ENCODE assay signal across 14 cellular contexts in genomic region chr1:167165948-167166702, GRCh38. TPM values are rescaled to one million over a fixed set of nuclear protein-coding genes. Genes with fewer than 3 reads are reported as not detected.
DNase-seq lines count a peak whose midpoint lies in the region; ATAC-seq and TF ChIP-seq lines count a peak whose summit lies in the region.
"Had no signal": no experiment of that assay in that cellular context is flagged by ENCODE, and none has a peak within 500 bp of the region (broad histone marks: within the 10 kb centered on the region; RNA-seq: fewer than 3 reads in every experiment).

No MANE protein-coding gene starts in this region.

- POLR2A ChIA-PET in naive thymus-derived CD4-positive, alpha-beta T cell (lab: Charles Lee): no interaction called here

- H3K27ac ChIP-seq in H9 (ENCODE audit: insufficient read length, low read depth, low read length) (peak overlapping the region; percentile 82), prostate gland (peak overlapping the region in 1 of 2 donors; percentile 59)
- H3K27ac ChIP-seq in naive thymus-derived CD4-positive, alpha-beta T cell (ENCODE audit: low read depth, low read length): no peak overlapping the region
- H3K27ac ChIP-seq: KMS-11, skin epidermis had no signal

- H3K27me3 ChIP-seq in H9 (ENCODE audit: insufficient read depth, low read length) (no peaks in the 10 kb centered on the region), prostate gland (replicated peaks; ENCODE audit: insufficient read depth) (no peaks in the 10 kb centered on the region)
- no peaks in the 10 kb centered on the region for H3K27me3 ChIP-seq in naive thymus-derived CD4-positive, alpha-beta T cell (ENCODE audit: control insufficient read depth in 2 of 2, insufficient read depth in 2 of 2, low read length in 2 of 2)

- peaks cover 0 to 7% (median 4%) of the 10 kb centered on the region in 3 experiments; a peak in 2 of 7 replicates for H3K36me3 Mint-ChIP-seq in H9 (ENCODE audit: insufficient read depth in 1 of 3, low read depth in 3 of 3)
- no peaks in the 10 kb centered on the region for H3K36me3 Mint-ChIP-seq in activated naive CD4-positive, alpha-beta T cell treated with anti-CD3 and anti-CD28 coated beads, Interleukin-2, amount 10 ng/mL, durations not matched to agents 7 days and 5 days
- H3K36me3 Mint-ChIP-seq in naive thymus-derived CD4-positive, alpha-beta T cell: peaks cover 0 to 8% (median 0%) of the 10 kb centered on the region in 5 donors
- H3K36me3 Mint-ChIP-seq: activated CD8-positive, alpha-beta memory T cell treated with anti-CD3 and anti-CD28 coated beads, Interleukin-2, amount 10 ng/mL, durations not matched to agents 7 days and 5 days had no signal

- no peaks in the 10 kb centered on the region for H3K79me2 ChIP-seq in H9 (ENCODE audit: insufficient read depth, low read length)

- no peak overlapping the region; the same call in 1 of the 2 replicates for H3K4ac ChIP-seq in H9 (ENCODE audit: low read depth, low read length)

- H3K4me1 ChIP-seq in H9 (ENCODE audit: insufficient read depth, low read length) (peaks cover 11% of the 10 kb centered on the region; the same call in 1 of the 2 replicates), prostate gland (replicated peaks) (peaks cover 12% of the 10 kb centered on the region)
- H3K4me1 ChIP-seq in naive thymus-derived CD4-positive, alpha-beta T cell (ENCODE audit: control insufficient read depth in 2 of 2, insufficient read depth in 2 of 2, low read length in 2 of 2): peaks cover 0 to 8% of the 10 kb centered on the region in 2 donors

- DNase-seq in H9: peak; percentile 89
- DNase-seq in NCI-H526 treated with DMSO at 0.1 percent for 48 hours (lab: John Stamatoyannopoulos, UW): peak; percentile 25
- DNase-seq in iPS DF 19.7 (ENCODE audit: low read depth, low spot score): peak; percentile 90
- peak; percentile 29 for DNase-seq in prostate gland (ENCODE audit: low spot score)
- no peak for DNase-seq in activated naive CD4-positive, alpha-beta T cell treated with anti-CD3 and anti-CD28 coated beads, Interleukin-2, amount 10 ng/mL, durations not matched to agents 7 days and 5 days
- no peak for DNase-seq in naive thymus-derived CD4-positive, alpha-beta T cell
- no peak for DNase-seq in activated CD4-positive, alpha-beta T cell treated with anti-CD3 and anti-CD28 coated beads, Interleukin-2, amount 50 U/mL, for 1 hour
- DNase-seq: activated CD8-positive, alpha-beta memory T cell treated with anti-CD3 and anti-CD28 coated beads, Interleukin-2, amount 10 ng/mL, durations not matched to agents 7 days and 5 days; anterior cingulate cortex; Calu3; mammary epithelial cell had no signal

- H3K27ac Mint-ChIP-seq in H9: peak overlapping the region; percentile 91 to 96 (median 94)
- no peak overlapping the region for H3K27ac Mint-ChIP-seq in activated naive CD4-positive, alpha-beta T cell treated with anti-CD3 and anti-CD28 coated beads, Interleukin-2, amount 10 ng/mL, durations not matched to agents 7 days and 5 days
- H3K27ac Mint-ChIP-seq in naive thymus-derived CD4-positive, alpha-beta T cell: no peak overlapping the region
- H3K27ac Mint-ChIP-seq: activated CD8-positive, alpha-beta memory T cell treated with anti-CD3 and anti-CD28 coated beads, Interleukin-2, amount 10 ng/mL, durations not matched to agents 7 days and 5 days had no signal

- no peak overlapping the region for H4K8ac ChIP-seq in H9 (replicated peaks; ENCODE audit: insufficient read length, low read depth, low read length)

- no peak for TF ChIP-seq POLR2A in prostate gland (IDR thresholded peaks at IDR 0.05)

- H2AK5ac ChIP-seq in H9 (ENCODE audit: insufficient read length, low read length): no peak overlapping the region

- H3K14ac ChIP-seq in H9 (ENCODE audit: insufficient read depth, low read length): peak overlapping the region; percentile 33

- ATAC-seq in HG03520 (IDR thresholded peaks at IDR 0.05; ENCODE audit: unreplicated experiment): no peak
- no peak for ATAC-seq in naive thymus-derived CD4-positive, alpha-beta T cell
- ATAC-seq: activated CD8-positive, alpha-beta memory T cell treated with anti-CD3 and anti-CD28 coated beads, Interleukin-2, amount 10 ng/mL, durations not matched to agents 7 days and 5 days had no signal

- H4K20me1 ChIP-seq in H9 (ENCODE audit: control insufficient read depth, insufficient read depth, insufficient read length): no peaks in the 10 kb centered on the region

- no peaks in the 10 kb centered on the region for H3K36me3 ChIP-seq in prostate gland
- H3K36me3 ChIP-seq in naive thymus-derived CD4-positive, alpha-beta T cell (ENCODE audit: control insufficient read depth in 2 of 3, insufficient read depth in 3 of 3, low read length in 3 of 3): no peaks in the 10 kb centered on the region

- peaks cover 59 to 63% of the 10 kb centered on the region in 2 experiments for H3K4me1 Mint-ChIP-seq in H9
- H3K4me1 Mint-ChIP-seq in activated naive CD4-positive, alpha-beta T cell treated with anti-CD3 and anti-CD28 coated beads, Interleukin-2, amount 10 ng/mL, durations not matched to agents 7 days and 5 days: peaks cover 8% of the 10 kb centered on the region
- H3K4me1 Mint-ChIP-seq in naive thymus-derived CD4-positive, alpha-beta T cell: peaks cover 5 to 21% (median 17%) of the 10 kb centered on the region in 7 donors

- H3K4me2 ChIP-seq in H9 (ENCODE audit: insufficient read depth, insufficient read length, low read length): peak overlapping the region; percentile 35
- H3K4me2 ChIP-seq: KMS-11 had no signal

- H3K27me3 Mint-ChIP-seq in H9 (ENCODE audit: low read depth): peaks cover 2% of the 10 kb centered on the region; the same call in 1 of the 2 replicates
- peaks cover 45% of the 10 kb centered on the region for H3K27me3 Mint-ChIP-seq in activated naive CD4-positive, alpha-beta T cell treated with anti-CD3 and anti-CD28 coated beads, Interleukin-2, amount 10 ng/mL, durations not matched to agents 7 days and 5 days
- H3K27me3 Mint-ChIP-seq in naive thymus-derived CD4-positive, alpha-beta T cell: peaks cover 15 to 46% (median 23%) of the 10 kb centered on the region in 5 donors

- peak overlapping the region; percentile 55 for H3K18ac ChIP-seq in H9 (ENCODE audit: insufficient read length, low read depth, low read length)

- H3K56ac ChIP-seq in H9 (ENCODE audit: insufficient read length, low read depth, low read length): no peak overlapping the region

- H3K79me1 ChIP-seq in H9 (ENCODE audit: insufficient read depth, low read depth, low read length, poor library complexity, severe bottlenecking): no peaks in the 10 kb centered on the region

- intact Hi-C loops in prostate gland (cut with DNase I): no loop called here
- intact Hi-C loops in naive thymus-derived CD4-positive, alpha-beta T cell (cut with micrococcal nuclease): no loop called here

- H2BK15ac ChIP-seq in H9 (ENCODE audit: low read depth, low read length): no peak overlapping the region; the same call in 1 of the 2 replicates

- H2BK12ac ChIP-seq in H9 (ENCODE audit: insufficient read length, low read depth, low read length): no peak overlapping the region

- CTCF ChIA-PET in activated naive CD4-positive, alpha-beta T cell treated with anti-CD3 and anti-CD28 coated beads, Interleukin-2, amount 10 ng/mL, durations not matched to agents 7 days and 5 days (lab: Charles Lee): no interaction called here
- CTCF ChIA-PET in naive thymus-derived CD4-positive, alpha-beta T cell (lab: Charles Lee): no interaction called here

- peak overlapping the region; percentile 75 for H4K91ac ChIP-seq in H9 (ENCODE audit: insufficient read length, low read depth, low read length)

- H2BK20ac ChIP-seq in H9 (ENCODE audit: low read depth, low read length, poor library complexity, severe bottlenecking): peak overlapping the region; percentile 98

- H3K23ac ChIP-seq in H9 (ENCODE audit: insufficient read length, low read depth, low read length): no peak overlapping the region

- TF ChIP-seq CTCF in H9 (conservative IDR thresholded peaks at IDR 0.05) (no peak), prostate gland (IDR thresholded peaks at IDR 0.05) (no peak)

- no peak overlapping the region for H3K4me3 ChIP-seq in prostate gland
- no peak overlapping the region for H3K4me3 ChIP-seq in naive thymus-derived CD4-positive, alpha-beta T cell (ENCODE audit: low read length)
- H3K4me3 ChIP-seq: skin epidermis had no signal

- H3K4me3 Mint-ChIP-seq in H9: peak overlapping the region; percentile 1 to 68; a peak in 4 of 5 replicates
- H3K4me3 Mint-ChIP-seq in activated naive CD4-positive, alpha-beta T cell treated with anti-CD3 and anti-CD28 coated beads, Interleukin-2, amount 10 ng/mL, durations not matched to agents 7 days and 5 days: no peak overlapping the region
- H3K4me3 Mint-ChIP-seq in naive thymus-derived CD4-positive, alpha-beta T cell: no peak overlapping the region
- H3K4me3 Mint-ChIP-seq: activated CD8-positive, alpha-beta memory T cell treated with anti-CD3 and anti-CD28 coated beads, Interleukin-2, amount 10 ng/mL, durations not matched to agents 7 days and 5 days had no signal

- no peaks in the 10 kb centered on the region for H3K9me3 ChIP-seq in H9 (ENCODE audit: control insufficient read depth, low read depth, low read length)
- no peaks in the 10 kb centered on the region for H3K9me3 ChIP-seq in prostate gland
- H3K9me3 ChIP-seq in naive thymus-derived CD4-positive, alpha-beta T cell (ENCODE audit: control insufficient read depth in 2 of 3, low read length in 3 of 3): peaks cover 0 to 5% (median 0%) of the 10 kb centered on the region in 3 experiments

- no peak overlapping the region for H2BK120ac ChIP-seq in H9 (ENCODE audit: low read depth, low read length, poor library complexity, severe bottlenecking)

- H2BK5ac ChIP-seq in H9 (ENCODE audit: insufficient read length, low read length): peak overlapping the region; percentile 12

- H3T11ph ChIP-seq in H9 (ENCODE audit: low read length): no peak overlapping the region

- no peaks in the 10 kb centered on the region for H3K9me3 Mint-ChIP-seq in H9
- no peaks in the 10 kb centered on the region for H3K9me3 Mint-ChIP-seq in activated naive CD4-positive, alpha-beta T cell treated with anti-CD3 and anti-CD28 coated beads, Interleukin-2, amount 10 ng/mL, durations not matched to agents 7 days and 5 days
- H3K9me3 Mint-ChIP-seq in naive thymus-derived CD4-positive, alpha-beta T cell: peaks cover 0 to 9% (median 0%) of the 10 kb centered on the region in 11 donors

- H3K9ac ChIP-seq in H9 (ENCODE audit: extremely low read depth, insufficient read length, low read length): no peak overlapping the region
- H3K9ac ChIP-seq: KMS-11 had no signal

- H2AFZ ChIP-seq in H9 (ENCODE audit: low read length): peak overlapping the region; percentile 86

- no peaks in the 10 kb centered on the region for H3K23me2 ChIP-seq in H9 (ENCODE audit: insufficient read length, low read depth, low read length, poor library complexity, severe bottlenecking)

- H4K5ac ChIP-seq in H9 (ENCODE audit: insufficient read length, low read depth, low read length): peak overlapping the region; percentile 25

- no CpG with 5 or more reads among the region's 14 CpGs for WGBS in H9 (ENCODE audit: extremely low coverage, insufficient read length, low lambda C conversion rate)
- 11% methylated on average over 14 of the region's 14 CpGs for WGBS in prostate gland

RNA-seq across cellular contexts. Expression of gene POU2F1, which starts 54.6 kb away (rescaled TPM):
- total RNA-seq in H9 (2021): 54.8 and 62.5 TPM in 2 replicates
- 10 to 100 TPM; 10.9 to 26.6 TPM for total RNA-seq in prostate gland
- total RNA-seq in naive thymus-derived CD4-positive, alpha-beta T cell: 10 to 100 TPM; 20.6 to 36.6 (median 23.3) TPM
- 10 to 100 TPM in 1 of 2 donors, 1 to 10 TPM in 1; 9.1 to 13.4 TPM for polyA plus RNA-seq in naive thymus-derived CD4-positive, alpha-beta T cell

Comparison
In these comparisons a context has a peak if more than half of its experiments do, and no peak if none do; other contexts are left out.
1. DNase-seq: peak in H9 (single experiment), NCI-H526 treated with DMSO at 0.1 percent for 48 hours (single experiment), iPS DF 19.7 (single experiment) and prostate gland (single experiment); none in activated naive CD4-positive, alpha-beta T cell treated with anti-CD3 and anti-CD28 coated beads, Interleukin-2, amount 10 ng/mL, durations not matched to agents 7 days and 5 days (single experiment), naive thymus-derived CD4-positive, alpha-beta T cell (0 of 9) and activated CD4-positive, alpha-beta T cell treated with anti-CD3 and anti-CD28 coated beads, Interleukin-2, amount 50 U/mL, for 1 hour (single experiment).
2. H3K27ac Mint-ChIP-seq: peak in H9 (3 of 3); none in activated naive CD4-positive, alpha-beta T cell treated with anti-CD3 and anti-CD28 coated beads, Interleukin-2, amount 10 ng/mL, durations not matched to agents 7 days and 5 days (single experiment) and naive thymus-derived CD4-positive, alpha-beta T cell (0 of 9).
3. H3K4me3 Mint-ChIP-seq: peak in H9 (2 of 2); none in activated naive CD4-positive, alpha-beta T cell treated with anti-CD3 and anti-CD28 coated beads, Interleukin-2, amount 10 ng/mL, durations not matched to agents 7 days and 5 days (single experiment) and naive thymus-derived CD4-positive, alpha-beta T cell (0 of 10).